ENCODE assay signal across 1 cellular context in the genomic region with DNA sequence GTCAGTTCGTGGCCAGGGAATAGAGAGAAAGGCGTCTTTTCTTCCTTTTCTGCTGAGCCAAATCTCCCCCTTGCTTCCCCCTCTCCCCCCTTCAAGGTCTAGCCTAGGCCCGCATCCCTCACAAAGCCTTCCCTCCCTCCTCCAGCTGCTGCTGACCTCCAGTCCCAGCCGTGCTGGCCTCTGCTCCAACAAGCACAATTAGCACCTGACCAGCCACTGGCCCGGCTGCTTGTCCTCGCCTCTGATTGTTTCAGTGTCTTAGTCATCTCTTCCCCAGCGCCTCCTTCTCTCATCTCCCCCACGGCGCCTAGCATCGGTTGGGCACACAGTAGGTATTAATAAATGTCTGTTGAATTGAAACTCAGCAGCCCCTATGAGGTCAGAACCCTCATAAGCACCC.
TF ChIP-seq lines count a peak whose summit lies in the region.

No MANE protein-coding gene starts in this region.

TF ChIP-seq in K562, 482 proteins besides CTCF, POLR2A, EP300 and RAD21 (continued from another document):
- no peak for TF ChIP-seq E2F3 (CRISPR knock-in tag; IDR thresholded peaks at IDR 0.05)
- TF ChIP-seq RCOR1 (IDR thresholded peaks at IDR 0.05; ENCODE audit: borderline replicate concordance in 1 of 2, low read depth in 2 of 2, low read length in 2 of 2): no peak
- TF ChIP-seq TCF7 (IDR thresholded peaks at IDR 0.05; ENCODE audit: borderline replicate concordance): no peak
- no peak for TF ChIP-seq ETV1 (tag; conservative IDR thresholded peaks at IDR 0.05; ENCODE audit: low read depth)
- 0 out of 2 replicates have a peak, but pooled peaks have one; percentile 15 for TF ChIP-seq RBFOX2 (IDR thresholded peaks at IDR 0.05; ENCODE audit: low read depth, low read length)
- TF ChIP-seq RBM25 (IDR thresholded peaks at IDR 0.05; ENCODE audit: low read depth, low read length, severe bottlenecking): no peak
- no peak for TF ChIP-seq SIN3B (IDR thresholded peaks at IDR 0.05; ENCODE audit: low read depth)
- TF ChIP-seq, protein P1, sequence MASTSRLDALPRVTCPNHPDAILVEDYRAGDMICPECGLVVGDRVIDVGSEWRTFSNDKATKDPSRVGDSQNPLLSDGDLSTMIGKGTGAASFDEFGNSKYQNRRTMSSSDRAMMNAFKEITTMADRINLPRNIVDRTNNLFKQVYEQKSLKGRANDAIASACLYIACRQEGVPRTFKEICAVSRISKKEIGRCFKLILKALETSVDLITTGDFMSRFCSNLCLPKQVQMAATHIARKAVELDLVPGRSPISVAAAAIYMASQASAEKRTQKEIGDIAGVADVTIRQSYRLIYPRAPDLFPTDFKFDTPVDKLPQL (IDR thresholded peaks at IDR 0.05; ENCODE audit: extremely low read depth, insufficient read length): no peak
- TF ChIP-seq L3MBTL2 (IDR thresholded peaks at IDR 0.05): no peak
- TF ChIP-seq, protein P2, sequence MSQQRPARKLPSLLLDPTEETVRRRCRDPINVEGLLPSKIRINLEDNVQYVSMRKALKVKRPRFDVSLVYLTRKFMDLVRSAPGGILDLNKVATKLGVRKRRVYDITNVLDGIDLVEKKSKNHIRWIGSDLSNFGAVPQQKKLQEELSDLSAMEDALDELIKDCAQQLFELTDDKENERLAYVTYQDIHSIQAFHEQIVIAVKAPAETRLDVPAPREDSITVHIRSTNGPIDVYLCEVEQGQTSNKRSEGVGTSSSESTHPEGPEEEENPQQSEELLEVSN (IDR thresholded peaks at IDR 0.05; ENCODE audit: borderline replicate concordance in 1 of 2, extremely low read depth in 1 of 2, insufficient read depth in 1 of 2, insufficient read length in 1 of 2, low read depth in 1 of 2, low read length in 1 of 2, poor library complexity in 1 of 2, severe bottlenecking in 1 of 2): no peak
- no peak for TF ChIP-seq SOX6 (IDR thresholded peaks at IDR 0.05)
- TF ChIP-seq, protein P3, sequence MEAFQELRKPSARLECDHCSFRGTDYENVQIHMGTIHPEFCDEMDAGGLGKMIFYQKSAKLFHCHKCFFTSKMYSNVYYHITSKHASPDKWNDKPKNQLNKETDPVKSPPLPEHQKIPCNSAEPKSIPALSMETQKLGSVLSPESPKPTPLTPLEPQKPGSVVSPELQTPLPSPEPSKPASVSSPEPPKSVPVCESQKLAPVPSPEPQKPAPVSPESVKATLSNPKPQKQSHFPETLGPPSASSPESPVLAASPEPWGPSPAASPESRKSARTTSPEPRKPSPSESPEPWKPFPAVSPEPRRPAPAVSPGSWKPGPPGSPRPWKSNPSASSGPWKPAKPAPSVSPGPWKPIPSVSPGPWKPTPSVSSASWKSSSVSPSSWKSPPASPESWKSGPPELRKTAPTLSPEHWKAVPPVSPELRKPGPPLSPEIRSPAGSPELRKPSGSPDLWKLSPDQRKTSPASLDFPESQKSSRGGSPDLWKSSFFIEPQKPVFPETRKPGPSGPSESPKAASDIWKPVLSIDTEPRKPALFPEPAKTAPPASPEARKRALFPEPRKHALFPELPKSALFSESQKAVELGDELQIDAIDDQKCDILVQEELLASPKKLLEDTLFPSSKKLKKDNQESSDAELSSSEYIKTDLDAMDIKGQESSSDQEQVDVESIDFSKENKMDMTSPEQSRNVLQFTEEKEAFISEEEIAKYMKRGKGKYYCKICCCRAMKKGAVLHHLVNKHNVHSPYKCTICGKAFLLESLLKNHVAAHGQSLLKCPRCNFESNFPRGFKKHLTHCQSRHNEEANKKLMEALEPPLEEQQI (IDR thresholded peaks at IDR 0.05): no peak
- no peak for TF ChIP-seq POU5F1 (IDR thresholded peaks at IDR 0.05; ENCODE audit: borderline replicate concordance, low read depth, low read length, partially characterized antibody)
- peak; percentile 87 for TF ChIP-seq ZKSCAN1 (IDR thresholded peaks at IDR 0.05; ENCODE audit: low read depth, low read length)
- no peak for TF ChIP-seq ZNF707 (CRISPR knock-in tag; conservative IDR thresholded peaks at IDR 0.05)
- TF ChIP-seq MTA2 (IDR thresholded peaks at IDR 0.05; ENCODE audit: low read depth): no peak
- no peak for TF ChIP-seq ZFP36 (IDR thresholded peaks at IDR 0.05; ENCODE audit: low read depth, low read length, partially characterized antibody)
- no peak for TF ChIP-seq SP2 (IDR thresholded peaks at IDR 0.05; ENCODE audit: extremely low read depth, low read depth, low read length, poor library complexity, severe bottlenecking)
- TF ChIP-seq MCM2 (IDR thresholded peaks at IDR 0.05; ENCODE audit: low read depth): no peak
- no peak for TF ChIP-seq ZNF76 (CRISPR knock-in tag; IDR thresholded peaks at IDR 0.05; ENCODE audit: borderline replicate concordance)
- TF ChIP-seq, protein P4, sequence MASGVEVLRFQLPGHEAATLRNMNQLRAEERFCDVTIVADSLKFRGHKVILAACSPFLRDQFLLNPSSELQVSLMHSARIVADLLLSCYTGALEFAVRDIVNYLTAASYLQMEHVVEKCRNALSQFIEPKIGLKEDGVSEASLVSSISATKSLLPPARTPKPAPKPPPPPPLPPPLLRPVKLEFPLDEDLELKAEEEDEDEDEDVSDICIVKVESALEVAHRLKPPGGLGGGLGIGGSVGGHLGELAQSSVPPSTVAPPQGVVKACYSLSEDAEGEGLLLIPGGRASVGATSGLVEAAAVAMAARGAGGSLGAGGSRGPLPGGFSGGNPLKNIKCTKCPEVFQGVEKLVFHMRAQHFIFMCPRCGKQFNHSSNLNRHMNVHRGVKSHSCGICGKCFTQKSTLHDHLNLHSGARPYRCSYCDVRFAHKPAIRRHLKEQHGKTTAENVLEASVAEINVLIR (CRISPR knock-in tag; IDR thresholded peaks at IDR 0.05): no peak
- TF ChIP-seq GTF2F1 (IDR thresholded peaks at IDR 0.05; ENCODE audit: low read depth, low read length): no peak
- TF ChIP-seq, protein P5, sequence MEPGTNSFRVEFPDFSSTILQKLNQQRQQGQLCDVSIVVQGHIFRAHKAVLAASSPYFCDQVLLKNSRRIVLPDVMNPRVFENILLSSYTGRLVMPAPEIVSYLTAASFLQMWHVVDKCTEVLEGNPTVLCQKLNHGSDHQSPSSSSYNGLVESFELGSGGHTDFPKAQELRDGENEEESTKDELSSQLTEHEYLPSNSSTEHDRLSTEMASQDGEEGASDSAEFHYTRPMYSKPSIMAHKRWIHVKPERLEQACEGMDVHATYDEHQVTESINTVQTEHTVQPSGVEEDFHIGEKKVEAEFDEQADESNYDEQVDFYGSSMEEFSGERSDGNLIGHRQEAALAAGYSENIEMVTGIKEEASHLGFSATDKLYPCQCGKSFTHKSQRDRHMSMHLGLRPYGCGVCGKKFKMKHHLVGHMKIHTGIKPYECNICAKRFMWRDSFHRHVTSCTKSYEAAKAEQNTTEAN (CRISPR knock-in tag; IDR thresholded peaks at IDR 0.05): no peak
- TF ChIP-seq KLF1 (tag; IDR thresholded peaks at IDR 0.05): no peak
- TF ChIP-seq KDM5B (IDR thresholded peaks at IDR 0.05; ENCODE audit: insufficient replicate concordance, low read depth, low read length): no peak
- TF ChIP-seq, protein P6, sequence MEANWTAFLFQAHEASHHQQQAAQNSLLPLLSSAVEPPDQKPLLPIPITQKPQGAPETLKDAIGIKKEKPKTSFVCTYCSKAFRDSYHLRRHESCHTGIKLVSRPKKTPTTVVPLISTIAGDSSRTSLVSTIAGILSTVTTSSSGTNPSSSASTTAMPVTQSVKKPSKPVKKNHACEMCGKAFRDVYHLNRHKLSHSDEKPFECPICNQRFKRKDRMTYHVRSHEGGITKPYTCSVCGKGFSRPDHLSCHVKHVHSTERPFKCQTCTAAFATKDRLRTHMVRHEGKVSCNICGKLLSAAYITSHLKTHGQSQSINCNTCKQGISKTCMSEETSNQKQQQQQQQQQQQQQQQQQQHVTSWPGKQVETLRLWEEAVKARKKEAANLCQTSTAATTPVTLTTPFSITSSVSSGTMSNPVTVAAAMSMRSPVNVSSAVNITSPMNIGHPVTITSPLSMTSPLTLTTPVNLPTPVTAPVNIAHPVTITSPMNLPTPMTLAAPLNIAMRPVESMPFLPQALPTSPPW (CRISPR knock-in tag; IDR thresholded peaks at IDR 0.05): peak; percentile 16; the same call in 1 of the 2 replicates
- no peak for TF ChIP-seq ESRRB (CRISPR knock-in tag; IDR thresholded peaks at IDR 0.05; ENCODE audit: borderline replicate concordance)
- TF ChIP-seq NCOR1 (IDR thresholded peaks at IDR 0.05): no peak
- no peak for TF ChIP-seq YBX1 (IDR thresholded peaks at IDR 0.05)
- TF ChIP-seq BHLHE40 (IDR thresholded peaks at IDR 0.05; ENCODE audit: low read length): peak; percentile 34; the same call in 1 of the 2 replicates
- TF ChIP-seq RBM39 (optimal IDR thresholded peaks at IDR 0.05; ENCODE audit: low read depth, low read length): no peak
- TF ChIP-seq ZNF583 (CRISPR knock-in tag; IDR thresholded peaks at IDR 0.05): no peak
- TF ChIP-seq ZBED1 (IDR thresholded peaks at IDR 0.05): no peak
- TF ChIP-seq, protein P7, sequence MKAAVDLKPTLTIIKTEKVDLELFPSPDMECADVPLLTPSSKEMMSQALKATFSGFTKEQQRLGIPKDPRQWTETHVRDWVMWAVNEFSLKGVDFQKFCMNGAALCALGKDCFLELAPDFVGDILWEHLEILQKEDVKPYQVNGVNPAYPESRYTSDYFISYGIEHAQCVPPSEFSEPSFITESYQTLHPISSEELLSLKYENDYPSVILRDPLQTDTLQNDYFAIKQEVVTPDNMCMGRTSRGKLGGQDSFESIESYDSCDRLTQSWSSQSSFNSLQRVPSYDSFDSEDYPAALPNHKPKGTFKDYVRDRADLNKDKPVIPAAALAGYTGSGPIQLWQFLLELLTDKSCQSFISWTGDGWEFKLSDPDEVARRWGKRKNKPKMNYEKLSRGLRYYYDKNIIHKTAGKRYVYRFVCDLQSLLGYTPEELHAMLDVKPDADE (conservative IDR thresholded peaks at IDR 0.05; ENCODE audit: control insufficient read depth, low read depth, low read length): no peak
- TF ChIP-seq ILK (tag; IDR thresholded peaks at IDR 0.05; ENCODE audit: borderline replicate concordance, low read depth): no peak
- TF ChIP-seq, protein P8, sequence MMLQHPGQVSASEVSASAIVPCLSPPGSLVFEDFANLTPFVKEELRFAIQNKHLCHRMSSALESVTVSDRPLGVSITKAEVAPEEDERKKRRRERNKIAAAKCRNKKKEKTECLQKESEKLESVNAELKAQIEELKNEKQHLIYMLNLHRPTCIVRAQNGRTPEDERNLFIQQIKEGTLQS (IDR thresholded peaks at IDR 0.05): 0 out of 2 replicates have a peak, but pooled peaks have one; percentile 12
- TF ChIP-seq, protein P8 (CRISPR knock-in tag; conservative IDR thresholded peaks at IDR 0.05): no peak
- TF ChIP-seq ZSCAN29 (IDR thresholded peaks at IDR 0.05): no peak
- no peak for TF ChIP-seq CCAR2 (IDR thresholded peaks at IDR 0.05; ENCODE audit: low read depth, low read length)
- TF ChIP-seq ZNF140 (CRISPR knock-in tag; IDR thresholded peaks at IDR 0.05): no peak
- TF ChIP-seq, protein P9, sequence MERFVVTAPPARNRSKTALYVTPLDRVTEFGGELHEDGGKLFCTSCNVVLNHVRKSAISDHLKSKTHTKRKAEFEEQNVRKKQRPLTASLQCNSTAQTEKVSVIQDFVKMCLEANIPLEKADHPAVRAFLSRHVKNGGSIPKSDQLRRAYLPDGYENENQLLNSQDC (CRISPR knock-in tag; IDR thresholded peaks at IDR 0.05): no peak
- no peak for TF ChIP-seq GATA2 (CRISPR knock-in tag; IDR thresholded peaks at IDR 0.05)
- peak; percentile 25; the same call in 1 of the 2 replicates for TF ChIP-seq ZKSCAN3 (CRISPR knock-in tag; IDR thresholded peaks at IDR 0.05)
TF ChIP-seq in K562: peak in this region for 6.
